34 cellular contexts compared by ENCODE assay signal in genomic region chr12:88445715-88446393, GRCh38.
"Had no signal": no experiment of that assay in that cellular context is flagged by ENCODE, and none has a peak within 500 bp of the region (broad histone marks: within the 10 kb centered on the region; RNA-seq: fewer than 3 reads in every experiment).

No MANE protein-coding gene starts in this region.

- ATAC-seq: activated T-cell treated with anti-CD3 and anti-CD28 coated beads, Interleukin-2, amount 50 U/mL, for 4 hours; activated T-helper 17 cell treated with anti-CD3 and anti-CD28 coated beads, Interleukin-2, amount 50 U/mL, for 72 hours; foreskin keratinocyte; heart left ventricle; naive thymus-derived CD8-positive, alpha-beta T cell; right lobe of liver; stimulated activated memory B cell treated with anti-CD40 and anti-IgM and Interleukin-4, amounts not matched to agents 10 μg/mL and 1 μg/mL and 100 μg/mL, for 72 hours; stimulated activated naive CD8-positive, alpha-beta T cell treated with anti-CD3 and anti-CD28 coated beads, Interleukin-15, amount 100 ng/mL, for 72 hours; T-helper 17 cell had no signal

- H3K27me3 ChIP-seq: breast epithelium, foreskin keratinocyte, heart left ventricle, right lobe of liver, vagina had no signal

- H3K4me3 Mint-ChIP-seq: activated CD4-positive, alpha-beta memory T cell treated with anti-CD3 and anti-CD28 coated beads, Interleukin-2, amount 10 ng/mL, durations not matched to agents 7 days and 5 days; activated CD4-positive, alpha-beta T cell treated with anti-CD3 and anti-CD28 coated beads, Interleukin-2, amount 10 ng/mL, durations not matched to agents 24 days and 14 days; activated T-cell treated with anti-CD3 and anti-CD28 coated beads, Interleukin-2, amount 50 U/mL, for 4 hours; activated T-helper 17 cell treated with anti-CD3 and anti-CD28 coated beads, Interleukin-2, amount 50 U/mL, for 72 hours; immature natural killer cell; naive thymus-derived CD8-positive, alpha-beta T cell; neural crest cell; stimulated activated memory B cell treated with anti-CD40 and anti-IgM and Interleukin-4, amounts not matched to agents 10 μg/mL and 1 μg/mL and 100 μg/mL, for 72 hours; stimulated activated naive CD8-positive, alpha-beta T cell treated with anti-CD3 and anti-CD28 coated beads, Interleukin-15, amount 100 ng/mL, for 72 hours; T-helper 17 cell; type B pancreatic cell had no signal

- H3K27ac ChIP-seq: breast epithelium, epithelial cell of prostate, esophagus squamous epithelium, foreskin keratinocyte, heart left ventricle, right lobe of liver, skin epidermis, vagina had no signal

- H3K4me1 Mint-ChIP-seq: activated CD4-positive, alpha-beta memory T cell treated with anti-CD3 and anti-CD28 coated beads, Interleukin-2, amount 10 ng/mL, durations not matched to agents 7 days and 5 days; activated CD4-positive, alpha-beta T cell treated with anti-CD3 and anti-CD28 coated beads, Interleukin-2, amount 10 ng/mL, durations not matched to agents 24 days and 14 days; activated T-helper 17 cell treated with anti-CD3 and anti-CD28 coated beads, Interleukin-2, amount 50 U/mL, for 72 hours; immature natural killer cell; naive thymus-derived CD8-positive, alpha-beta T cell; stimulated activated memory B cell treated with anti-CD40 and anti-IgM and Interleukin-4, amounts not matched to agents 10 μg/mL and 1 μg/mL and 100 μg/mL, for 72 hours; stimulated activated naive CD8-positive, alpha-beta T cell treated with anti-CD3 and anti-CD28 coated beads, Interleukin-15, amount 100 ng/mL, for 72 hours; T-helper 17 cell had no signal

- H3K4me1 ChIP-seq: breast epithelium, esophagus squamous epithelium, foreskin keratinocyte, heart left ventricle, right lobe of liver, vagina had no signal

- H3K27ac Mint-ChIP-seq: activated CD4-positive, alpha-beta memory T cell treated with anti-CD3 and anti-CD28 coated beads, Interleukin-2, amount 10 ng/mL, durations not matched to agents 7 days and 5 days; activated CD4-positive, alpha-beta T cell treated with anti-CD3 and anti-CD28 coated beads, Interleukin-2, amount 10 ng/mL, durations not matched to agents 24 days and 14 days; activated T-helper 17 cell treated with anti-CD3 and anti-CD28 coated beads, Interleukin-2, amount 50 U/mL, for 72 hours; immature natural killer cell; naive thymus-derived CD8-positive, alpha-beta T cell; stimulated activated memory B cell treated with anti-CD40 and anti-IgM and Interleukin-4, amounts not matched to agents 10 μg/mL and 1 μg/mL and 100 μg/mL, for 72 hours; stimulated activated naive CD8-positive, alpha-beta T cell treated with anti-CD3 and anti-CD28 coated beads, Interleukin-15, amount 100 ng/mL, for 72 hours; T-helper 17 cell; type B pancreatic cell had no signal

- H3K9me3 Mint-ChIP-seq: activated CD4-positive, alpha-beta memory T cell treated with anti-CD3 and anti-CD28 coated beads, Interleukin-2, amount 10 ng/mL, durations not matched to agents 7 days and 5 days; activated CD4-positive, alpha-beta T cell treated with anti-CD3 and anti-CD28 coated beads, Interleukin-2, amount 10 ng/mL, durations not matched to agents 24 days and 14 days; activated T-helper 17 cell treated with anti-CD3 and anti-CD28 coated beads, Interleukin-2, amount 50 U/mL, for 72 hours; stimulated activated naive CD8-positive, alpha-beta T cell treated with anti-CD3 and anti-CD28 coated beads, Interleukin-15, amount 100 ng/mL, for 72 hours; type B pancreatic cell had no signal

- H3K9me3 ChIP-seq: esophagus squamous epithelium, right lobe of liver, vagina had no signal

- H3K27me3 Mint-ChIP-seq: activated CD4-positive, alpha-beta memory T cell treated with anti-CD3 and anti-CD28 coated beads, Interleukin-2, amount 10 ng/mL, durations not matched to agents 7 days and 5 days; activated CD4-positive, alpha-beta T cell treated with anti-CD3 and anti-CD28 coated beads, Interleukin-2, amount 10 ng/mL, durations not matched to agents 24 days and 14 days; naive thymus-derived CD8-positive, alpha-beta T cell; stimulated activated memory B cell treated with anti-CD40 and anti-IgM and Interleukin-4, amounts not matched to agents 10 μg/mL and 1 μg/mL and 100 μg/mL, for 72 hours; stimulated activated naive CD8-positive, alpha-beta T cell treated with anti-CD3 and anti-CD28 coated beads, Interleukin-15, amount 100 ng/mL, for 72 hours; T-helper 17 cell; type B pancreatic cell had no signal

- H3K36me3 Mint-ChIP-seq: naive thymus-derived CD8-positive, alpha-beta T cell; stimulated activated memory B cell treated with anti-CD40 and anti-IgM and Interleukin-4, amounts not matched to agents 10 μg/mL and 1 μg/mL and 100 μg/mL, for 72 hours; type B pancreatic cell had no signal

- H3K4me3 ChIP-seq: breast epithelium, esophagus squamous epithelium, heart left ventricle, right lobe of liver, skin epidermis, vagina had no signal

- H3K36me3 ChIP-seq: breast epithelium, esophagus squamous epithelium, heart left ventricle, right lobe of liver, vagina had no signal

- DNase-seq: activated CD4-positive, alpha-beta memory T cell treated with anti-CD3 and anti-CD28 coated beads, Interleukin-2, amount 10 ng/mL, durations not matched to agents 7 days and 5 days; activated CD4-positive, alpha-beta T cell treated with anti-CD3 and anti-CD28 coated beads, Interleukin-2, amount 10 ng/mL, durations not matched to agents 24 days and 14 days; activated CD4-positive, CD25-positive, alpha-beta regulatory T cell treated with anti-CD3 and anti-CD28 coated beads, Interleukin-2, amount 50 U/mL, for 72 hours; activated gamma-delta T cell treated with Interleukin-2 at 50 U/mL for 16 hours; activated naive CD4-positive, alpha-beta T cell treated with anti-CD3 and anti-CD28 coated beads, Interleukin-2, amount 50 U/mL, for 16 hours; activated T-cell treated with anti-CD3 and anti-CD28 coated beads, Interleukin-2, amount 50 U/mL, for 4 hours; amygdala; central memory CD4-positive, alpha-beta T cell; dermis blood vessel endothelial cell; effector CD4-positive, alpha-beta T cell; esophagus squamous epithelium; foreskin keratinocyte; heart left ventricle; hypothalamus; immature natural killer cell; midbrain; naive thymus-derived CD8-positive, alpha-beta T cell; posterior cingulate gyrus; right lobe of liver; stimulated activated CD4-positive, alpha-beta T cell treated with anti-CD3 and anti-CD28 coated beads, Interleukin-12 subunit alpha, Interleukin-12 subunit beta, amount 100 ng/mL, for 4 hours; stimulated activated CD4-positive, alpha-beta T cell treated with anti-CD3 and anti-CD28 coated beads, Interleukin-4, amount 100 ng/mL, for 4 hours; stimulated activated CD8-positive, alpha-beta memory T cell treated with anti-CD3 and anti-CD28 coated beads, Interleukin-4, amount 100 ng/mL, for 48 hours; stimulated activated naive CD8-positive, alpha-beta T cell treated with anti-CD3 and anti-CD28 coated beads, Interleukin-15, amount 100 ng/mL, for 72 hours; substantia nigra; T-helper 17 cell; T1000 had no signal
